19 cellular contexts compared by ENCODE assay signal in genomic region chr12:27606986-27607385, GRCh38.
DNase-seq lines count a peak whose midpoint lies in the region; ATAC-seq, FAIRE-seq and TF ChIP-seq lines count a peak whose summit lies in the region.
"Had no signal": no experiment of that assay in that cellular context is flagged by ENCODE, and none has a peak within 500 bp of the region (broad histone marks: within the 10 kb centered on the region; RNA-seq: fewer than 3 reads in every experiment).

No MANE protein-coding gene starts in this region.

- no peak overlapping the region for H3K18ac ChIP-seq in IMR-90 (ENCODE audit: low read depth, low read length)

- no peak for TF ChIP-seq EP300 in tibial nerve (IDR thresholded peaks at IDR 0.05)

- DNase-seq in Calu3, result peak; percentile 43
- no peak for DNase-seq in IMR-90
- DNase-seq in left kidney (ENCODE audit: low read depth, low spot score), result peak; percentile 43
- peak in 1 of 6 donors; percentile 18 for DNase-seq in pancreas
- DNase-seq in naive thymus-derived CD4-positive, alpha-beta T cell, result no peak
- DNase-seq in NCI-H526 (lab: John Stamatoyannopoulos, UW), result no peak
- no peak for DNase-seq in spleen
- DNase-seq in tibial nerve (ENCODE audit: low spot score in 2 of 2), result no peak
- DNase-seq: AML-193, COR-L47, EL, GOT3, MV-4-11, NCI-H1417 treated with DMSO at 0.1 percent for 48 hours, NCI-H1930, Right ventricle myocardium superior had no signal

- no peak overlapping the region for H3K56ac ChIP-seq in IMR-90 (ENCODE audit: extremely low read depth, insufficient read depth, low read length)

- H4K8ac ChIP-seq in IMR-90 (ENCODE audit: low read depth in 2 of 2, low read length in 2 of 2), result no peak overlapping the region

- peak overlapping the region; percentile 39 for H3K4me3 Mint-ChIP-seq in Calu3 (ENCODE audit: low read depth, unreplicated experiment)
- no peak overlapping the region for H3K4me3 Mint-ChIP-seq in naive thymus-derived CD4-positive, alpha-beta T cell

- H3K27me3 Mint-ChIP-seq in Calu3 (ENCODE audit: unreplicated experiment), result no peaks in the 10 kb centered on the region
- H3K27me3 Mint-ChIP-seq in naive thymus-derived CD4-positive, alpha-beta T cell, result no peaks in the 10 kb centered on the region

- H3K9me3 ChIP-seq in IMR-90 (ENCODE audit: control insufficient read depth, insufficient read depth, low read length), result no peaks in the 10 kb centered on the region
- H3K9me3 ChIP-seq in pancreas, result no peaks in the 10 kb centered on the region
- no peaks in the 10 kb centered on the region for H3K9me3 ChIP-seq in naive thymus-derived CD4-positive, alpha-beta T cell (ENCODE audit: control insufficient read depth in 2 of 3, low read length in 3 of 3)
- H3K9me3 ChIP-seq in spleen, result peaks cover 0 to 6% (median 0%) of the 10 kb centered on the region in 8 donors
- H3K9me3 ChIP-seq in tibial nerve, result no peaks in the 10 kb centered on the region

- H3K4ac ChIP-seq in IMR-90 (ENCODE audit: low read depth, low read length), result no peak overlapping the region

- 80% methylated on average over 1 of the region's 2 CpGs; no CpG with 5 or more reads in 1 of the 2 experiments for WGBS in IMR-90 (ENCODE audit: extremely low coverage in 2 of 2, insufficient read length in 1 of 2), 2 experiments
- WGBS in pancreas, 2 donors, result 4 to 12% methylated on average over 2 of the region's 2 CpGs
- 19 to 62% (median 20%) methylated on average over 2 of the region's 2 CpGs for WGBS in spleen, 5 donors
- 24 to 30% methylated on average over 2 of the region's 2 CpGs for WGBS in tibial nerve, 2 donors

- TF ChIP-seq CTCF in Calu3 (IDR thresholded peaks at IDR 0.05; ENCODE audit: unreplicated experiment) (no peak), IMR-90 (conservative IDR thresholded peaks at IDR 0.05; ENCODE audit: low read depth, low read length) (no peak), pancreas (IDR thresholded peaks at IDR 0.05) (no peak), spleen (IDR thresholded peaks at IDR 0.05 in 8 of 11, conservative IDR thresholded peaks at IDR 0.05 in 3 of 11) (no peak), tibial nerve (IDR thresholded peaks at IDR 0.05) (no peak)

- H2BK15ac ChIP-seq in IMR-90 (ENCODE audit: low read depth, low read length), result no peak overlapping the region

- H2BK120ac ChIP-seq in IMR-90 (ENCODE audit: low read depth, low read length), result no peak overlapping the region

- no peak overlapping the region for H3K14ac ChIP-seq in IMR-90 (replicated peaks; ENCODE audit: low read depth, low read length)

- no peaks in the 10 kb centered on the region; the same call in 1 of the 2 replicates for H4K20me1 ChIP-seq in IMR-90 (ENCODE audit: insufficient read depth, low read length)

- TF ChIP-seq RAD21 in IMR-90 (IDR thresholded peaks at IDR 0.05; ENCODE audit: low read length), result no peak

- no peak overlapping the region for H2AFZ ChIP-seq in IMR-90 (replicated peaks; ENCODE audit: low read length, poor library complexity)

- H2BK5ac ChIP-seq in IMR-90 (ENCODE audit: low read depth, low read length, poor library complexity, severe bottlenecking), result no peak overlapping the region

- ATAC-seq in IMR-90 (ENCODE audit: low read depth) (no peak), pancreas (peak; percentile 55 to 85 (median 74))
- ATAC-seq in naive thymus-derived CD4-positive, alpha-beta T cell, result no peak
- ATAC-seq: K562 had no signal

- no peak overlapping the region for H3K4me2 ChIP-seq in IMR-90 (ENCODE audit: low read depth, low read length)

- H3K9ac ChIP-seq in IMR-90 (ENCODE audit: low read depth, low read length), result no peak overlapping the region

- no peaks in the 10 kb centered on the region for H3K27me3 ChIP-seq in IMR-90 (ENCODE audit: control insufficient read depth, insufficient read depth, low read length)
- no peaks in the 10 kb centered on the region for H3K27me3 ChIP-seq in pancreas
- no peaks in the 10 kb centered on the region for H3K27me3 ChIP-seq in naive thymus-derived CD4-positive, alpha-beta T cell (ENCODE audit: control insufficient read depth in 2 of 2, insufficient read depth in 2 of 2, low read length in 2 of 2)
- no peaks in the 10 kb centered on the region for H3K27me3 ChIP-seq in spleen (replicated peaks in 1 of 7)
- H3K27me3 ChIP-seq in tibial nerve, result no peaks in the 10 kb centered on the region

- no peak overlapping the region for H2BK20ac ChIP-seq in IMR-90 (ENCODE audit: low read depth, low read length)

- H3K4me3 ChIP-seq in IMR-90 (ENCODE audit: insufficient read depth, low read depth, low read length), result no peak overlapping the region
- no peak overlapping the region for H3K4me3 ChIP-seq in pancreas
- no peak overlapping the region for H3K4me3 ChIP-seq in naive thymus-derived CD4-positive, alpha-beta T cell (ENCODE audit: low read length)
- H3K4me3 ChIP-seq in spleen, result no peak overlapping the region
- H3K4me3 ChIP-seq in tibial nerve, result no peak overlapping the region
- H3K4me3 ChIP-seq: K562, SK-N-MC had no signal

- intact Hi-C loops in Calu3 (cut with micrococcal nuclease; ENCODE audit: unreplicated experiment), result no loop called here
- intact Hi-C loops in IMR-90 (cut with micrococcal nuclease), result no loop called here
- intact Hi-C loops in pancreas (cut with DNase I), result no loop called here
- intact Hi-C loops in naive thymus-derived CD4-positive, alpha-beta T cell (cut with micrococcal nuclease), result no loop called here
- intact Hi-C loops in spleen (cut with DNase I; ENCODE audit: low total_unique reads), result no loop called here

- FAIRE-seq in pancreas (lab: Jason Lieb, UNC), result no peak
- FAIRE-seq: K562, RCC 7860 had no signal

- H4K5ac ChIP-seq in IMR-90 (ENCODE audit: low read depth, low read length), result no peak overlapping the region

- TF ChIP-seq POLR2A in IMR-90 (IDR thresholded peaks at IDR 0.05; ENCODE audit: low read depth, low read length) (no peak), spleen (IDR thresholded peaks at IDR 0.05) (no peak), tibial nerve (IDR thresholded peaks at IDR 0.05) (no peak)

- peak overlapping the region; percentile 79 for H3K27ac Mint-ChIP-seq in Calu3 (ENCODE audit: unreplicated experiment)
- no peak overlapping the region for H3K27ac Mint-ChIP-seq in naive thymus-derived CD4-positive, alpha-beta T cell

- no peak overlapping the region for H2AK5ac ChIP-seq in IMR-90 (ENCODE audit: low read depth, low read length)

- peaks cover 5% of the 10 kb centered on the region for H3K36me3 Mint-ChIP-seq in Calu3 (ENCODE audit: insufficient read depth, unreplicated experiment)
- H3K36me3 Mint-ChIP-seq in naive thymus-derived CD4-positive, alpha-beta T cell, result peaks cover 5 to 12% (median 10%) of the 10 kb centered on the region in 5 donors

- POLR2A ChIA-PET in IMR-90 (lab: Charles Lee; ENCODE audit: unreplicated experiment), result no interaction called here
- POLR2A ChIA-PET in naive thymus-derived CD4-positive, alpha-beta T cell (lab: Charles Lee), result no interaction called here

- peak overlapping the region; percentile 24; the same call in 1 of the 2 replicates for H3K23ac ChIP-seq in IMR-90 (ENCODE audit: low read depth, low read length)

- peaks cover 57% of the 10 kb centered on the region for H3K4me1 Mint-ChIP-seq in Calu3 (ENCODE audit: low read depth, unreplicated experiment)
- H3K4me1 Mint-ChIP-seq in naive thymus-derived CD4-positive, alpha-beta T cell, result no peaks in the 10 kb centered on the region

- H3K27ac ChIP-seq in IMR-90 (ENCODE audit: insufficient read depth, low read length), result no peak overlapping the region
- H3K27ac ChIP-seq in pancreas, result peak overlapping the region in 1 of 4 donors; percentile 56
- H3K27ac ChIP-seq in naive thymus-derived CD4-positive, alpha-beta T cell (ENCODE audit: low read depth, low read length), result no peak overlapping the region
- peak overlapping the region in 1 of 8 donors; percentile 5 for H3K27ac ChIP-seq in spleen
- H3K27ac ChIP-seq in tibial nerve, result no peak overlapping the region

- no TSS peak for BruUV-seq in Calu3 (replicated peaks; lab: Mats Ljungman, UMichigan)
- no TSS peak for BruUV-seq in IMR-90 (replicated peaks; lab: Mats Ljungman, UMichigan)

- H3K36me3 ChIP-seq in IMR-90 (ENCODE audit: control insufficient read depth, insufficient read depth, low read length), result no peaks in the 10 kb centered on the region
- no peaks in the 10 kb centered on the region for H3K36me3 ChIP-seq in pancreas
- no peaks in the 10 kb centered on the region for H3K36me3 ChIP-seq in naive thymus-derived CD4-positive, alpha-beta T cell (ENCODE audit: control insufficient read depth in 2 of 3, insufficient read depth in 3 of 3, low read length in 3 of 3)
- no peaks in the 10 kb centered on the region for H3K36me3 ChIP-seq in spleen
- no peaks in the 10 kb centered on the region for H3K36me3 ChIP-seq in tibial nerve

- H3K4me1 ChIP-seq in IMR-90 (ENCODE audit: control insufficient read depth, insufficient read depth, low read length) (peaks cover 11% of the 10 kb centered on the region), pancreas (peaks cover 4 to 30% (median 28%) of the 10 kb centered on the region in 3 donors), spleen (peaks cover 0 to 19% (median 10%) of the 10 kb centered on the region in 6 donors), tibial nerve (peaks cover 0 to 25% (median 4%) of the 10 kb centered on the region in 4 donors)
- H3K4me1 ChIP-seq in naive thymus-derived CD4-positive, alpha-beta T cell (ENCODE audit: control insufficient read depth in 2 of 2, insufficient read depth in 2 of 2, low read length in 2 of 2), result no peaks in the 10 kb centered on the region

- no peak overlapping the region for H2AK9ac ChIP-seq in IMR-90 (replicated peaks; ENCODE audit: low read depth, low read length, poor library complexity)

- in situ Hi-C loops in IMR-90 (cut with MboI; ENCODE audit: low sequenced_read_pairs), result no loop called here

- no peak overlapping the region for H4K91ac ChIP-seq in IMR-90 (ENCODE audit: insufficient read depth, low read depth, low read length)

- H3K9me1 ChIP-seq in IMR-90 (ENCODE audit: insufficient read depth, low read length), result peaks cover 10% of the 10 kb centered on the region

- peaks cover 34 to 82% of the 10 kb centered on the region in 2 experiments for H3K79me1 ChIP-seq in IMR-90 (ENCODE audit: low read depth in 1 of 2, low read length in 2 of 2)

- dilution Hi-C loops in IMR-90 (cut with HindIII; ENCODE audit: low sequenced_read_pairs, unreplicated experiment), result no loop called here

- CTCF ChIA-PET in Calu3 (lab: Charles Lee) (no interaction called here), IMR-90 (lab: Yijun Ruan, JAX) (no interaction called here)
- CTCF ChIA-PET in naive thymus-derived CD4-positive, alpha-beta T cell (lab: Charles Lee), result no interaction called here

- H3K9me3 Mint-ChIP-seq in Calu3 (ENCODE audit: low read depth, unreplicated experiment), result peaks cover 4% of the 10 kb centered on the region
- H3K9me3 Mint-ChIP-seq in naive thymus-derived CD4-positive, alpha-beta T cell, result peaks cover 0 to 11% (median 5%) of the 10 kb centered on the region in 11 donors

TF ChIP-seq in IMR-90, 13 proteins besides CTCF, POLR2A, EP300 and RAD21 (continues in another document):
- TF ChIP-seq RCOR1 (IDR thresholded peaks at IDR 0.05; ENCODE audit: insufficient replicate concordance, low read length) (no peak), NFE2L2 (IDR thresholded peaks at IDR 0.05; ENCODE audit: low read depth, low read length) (no peak)

Comparison
In these comparisons a context has a peak if more than half of its experiments do, and no peak if none do; other contexts are left out.
1. DNase-seq: peak in Calu3 (single experiment) and left kidney (single experiment); none in IMR-90 (single experiment), naive thymus-derived CD4-positive, alpha-beta T cell (0 of 9), NCI-H526 (0 of 2), spleen (single experiment) and tibial nerve (0 of 2).
2. ATAC-seq: peak in pancreas (4 of 4); none in IMR-90 (single experiment) and naive thymus-derived CD4-positive, alpha-beta T cell (single experiment).